ENCODE assay signal across 25 cellular contexts in the genomic region with DNA sequence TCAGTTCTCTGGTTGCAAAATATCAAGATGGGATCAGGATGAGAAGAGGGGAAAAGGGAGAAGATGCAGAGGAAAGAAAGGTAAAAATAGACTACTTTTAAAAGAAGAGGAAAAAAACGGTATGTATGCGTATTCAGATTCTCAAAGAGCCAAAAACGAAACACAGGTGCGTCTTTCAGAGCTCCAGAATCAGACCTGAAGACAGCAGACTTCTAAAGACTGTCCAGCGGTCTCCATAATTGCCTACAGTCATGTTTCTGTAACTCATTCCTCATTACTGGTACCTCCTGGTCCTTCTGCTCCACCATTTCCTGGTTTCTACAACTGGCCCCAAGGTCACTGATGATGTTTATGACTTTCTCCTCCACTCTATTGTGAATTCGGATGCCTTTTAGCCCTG. TPM values are rescaled to one million over a fixed set of nuclear protein-coding genes. Genes with fewer than 3 reads are reported as not detected.
"Had no signal": no experiment of that assay in that cellular context is flagged by ENCODE, and none has a peak within 500 bp of the region (broad histone marks: within the 10 kb centered on the region; RNA-seq: fewer than 3 reads in every experiment).

No MANE protein-coding gene starts in this region.

- H3K9me3 ChIP-seq: colonic mucosa, esophagus muscularis mucosa, esophagus squamous epithelium, gastrocnemius medialis, gastroesophageal sphincter, heart left ventricle had no signal

- H3K4me1 ChIP-seq: colonic mucosa, esophagus squamous epithelium, foreskin keratinocyte, gastrocnemius medialis had no signal

- DNase-seq: colonic mucosa; cortex of kidney; dermis blood vessel endothelial cell; dorsolateral prefrontal cortex; effector CD4-positive, alpha-beta T cell; effector CD8-positive, alpha-beta T cell; effector memory CD4-positive, alpha-beta T cell; effector memory CD8-positive, alpha-beta T cell; endodermal cell; erythroblast; esophagus squamous epithelium; foreskin keratinocyte; foreskin melanocyte; gastrocnemius medialis; glutamatergic neuron; heart left ventricle; heart right ventricle had no signal

- H3K36me3 ChIP-seq: colonic mucosa, esophagus muscularis mucosa, esophagus squamous epithelium, gastrocnemius medialis, gastroesophageal sphincter, heart left ventricle, heart right ventricle had no signal

- H3K27ac ChIP-seq: colonic mucosa, coronary artery, dorsolateral prefrontal cortex, epithelial cell of prostate, esophagus muscularis mucosa, esophagus squamous epithelium, foreskin keratinocyte, gastrocnemius medialis, gastroesophageal sphincter, heart left ventricle, heart right ventricle had no signal

- H3K4me3 ChIP-seq: colonic mucosa, coronary artery, dorsolateral prefrontal cortex, esophagus muscularis mucosa, esophagus squamous epithelium, gastrocnemius medialis, gastroesophageal sphincter, heart left ventricle, heart right ventricle had no signal

- H3K9me3 Mint-ChIP-seq: dendritic cell treated with granulocyte-macrophage colony-stimulating factor and Interleukin-4, amounts not matched to agents 40 ng/mL and 50 ng/mL, for 4 days; effector memory CD8-positive, alpha-beta T cell had no signal

- H3K4me3 Mint-ChIP-seq: dendritic cell treated with granulocyte-macrophage colony-stimulating factor and Interleukin-4, amounts not matched to agents 40 ng/mL and 50 ng/mL, for 4 days; effector memory CD8-positive, alpha-beta T cell; endodermal cell had no signal

- H3K27me3 ChIP-seq: colonic mucosa, dorsolateral prefrontal cortex, esophagus muscularis mucosa, gastrocnemius medialis, gastroesophageal sphincter, heart left ventricle, heart right ventricle had no signal

- ATAC-seq: effector memory CD8-positive, alpha-beta T cell; esophagus mucosa; foreskin keratinocyte; gastrocnemius medialis; gastroesophageal sphincter; heart left ventricle; heart right ventricle had no signal

- H3K27ac Mint-ChIP-seq: dendritic cell treated with granulocyte-macrophage colony-stimulating factor and Interleukin-4, amounts not matched to agents 40 ng/mL and 50 ng/mL, for 4 days; effector memory CD8-positive, alpha-beta T cell; endodermal cell had no signal

RNA-seq across cellular contexts. Expression of a gene that starts 12.4 kb away (rescaled TPM):
- polyA plus RNA-seq: endothelial cell of umbilical vein, fibroblast of lung, foreskin keratinocyte had no signal
